In the genomic region with DNA sequence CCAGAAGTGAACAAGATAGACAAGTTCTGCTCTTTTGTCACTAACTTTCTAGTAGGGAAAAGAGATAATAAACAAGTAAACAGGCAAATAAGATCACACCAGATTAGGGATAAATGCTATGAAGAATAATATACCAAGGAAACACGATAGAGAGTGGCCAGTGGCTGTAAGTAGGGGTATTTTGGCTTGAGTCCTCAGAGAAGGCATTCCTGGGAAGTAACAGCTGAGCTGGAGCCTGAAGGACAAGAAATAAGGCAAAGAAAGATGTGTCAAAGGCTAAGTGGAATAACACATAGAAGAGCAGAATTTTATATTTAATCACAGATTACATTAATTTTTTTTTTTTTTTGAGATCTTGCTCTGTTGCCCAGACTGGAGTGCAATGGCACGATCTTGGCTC, we compare ENCODE assay signal across 33 cellular contexts.
"Had no signal": no experiment of that assay in that cellular context is flagged by ENCODE, and none has a peak within 500 bp of the region (broad histone marks: within the 10 kb centered on the region; RNA-seq: fewer than 3 reads in every experiment).

No MANE protein-coding gene starts in this region.

- H3K27me3 ChIP-seq: MG63 had no signal

- H3K36me3 ChIP-seq: MG63 had no signal

- DNase-seq: Karpas-422, Kasumi-1, MM.1S, MV-4-11, NCI-H1048, NCI-H1092, NCI-H1092 treated with DMSO at 0.1 percent for 48 hours, NCI-H1105, NCI-H1105 treated with DMSO at 0.1 percent for 48 hours, NCI-H1417, NCI-H1417 treated with DMSO at 0.1 percent for 48 hours, NCI-H1436, NCI-H1436 treated with DMSO at 0.1 percent for 48 hours, NCI-H146, NCI-H1694, NCI-H1694 treated with DMSO at 0.1 percent for 48 hours, NCI-H187, NCI-H187 treated with DMSO at 0.1 percent for 48 hours, NCI-H1930, NCI-H2029, NCI-H2029 treated with DMSO at 0.1 percent for 48 hours, NCI-H2081, NCI-H2081 treated with DMSO at 0.1 percent for 48 hours, NCI-H2107, NCI-H2171, NCI-H2171 treated with DMSO at 0.1 percent for 48 hours, NCI-H2227 treated with DMSO at 0.1 percent for 48 hours, NCI-H345, NCI-H446, NCI-H446 treated with DMSO at 0.1 percent for 48 hours, NCI-H510A, NCI-H510A treated with DMSO at 0.1 percent for 48 hours had no signal

- H3K4me3 ChIP-seq: MG63 had no signal

- H3K9me3 ChIP-seq: MG63 had no signal
